In genomic region chr17:59851431-59852375, GRCh38 we compare ENCODE assay signal across 2 cellular contexts.
TF ChIP-seq lines count a peak whose summit lies in the region.

No MANE protein-coding gene starts in this region.

TF ChIP-seq in A549, 52 proteins besides CTCF, POLR2A, EP300 and RAD21 (continues in another document):
- TF ChIP-seq RNF2 (IDR thresholded peaks at IDR 0.05; ENCODE audit: borderline replicate concordance, low read depth) (no peak), TFCP2L1 (CRISPR knock-in tag; IDR thresholded peaks at IDR 0.05) (peak; percentile 90; the same call in 1 of the 2 replicates), ELK1 (IDR thresholded peaks at IDR 0.05; ENCODE audit: low read depth, low read length) (no peak), HEYL (CRISPR knock-in tag; IDR thresholded peaks at IDR 0.05) (peak; percentile 91; the same call in 1 of the 2 replicates), BCL3 (IDR thresholded peaks at IDR 0.05) (no peak), EHMT2 (IDR thresholded peaks at IDR 0.05; ENCODE audit: low read depth) (no peak), ZNF302 (CRISPR knock-in tag; IDR thresholded peaks at IDR 0.05) (peak; percentile 97), NPAS2 (CRISPR knock-in tag; IDR thresholded peaks at IDR 0.05; ENCODE audit: borderline replicate concordance) (peak; percentile 23; the same call in 1 of the 2 replicates), ATOH8 (CRISPR knock-in tag; IDR thresholded peaks at IDR 0.05; ENCODE audit: low read depth) (peak; percentile 99), NFE2L2 (conservative IDR thresholded peaks at IDR 0.05; ENCODE audit: low read length) (no peak), FOSB (CRISPR knock-in tag; IDR thresholded peaks at IDR 0.05) (peak; percentile 95), RCOR1 (IDR thresholded peaks at IDR 0.05; ENCODE audit: low read depth, low read length) (no peak), GATA3 (IDR thresholded peaks at IDR 0.05; ENCODE audit: borderline replicate concordance) (no peak; the same call in 1 of the 2 replicates), FOXS1 (CRISPR knock-in tag; IDR thresholded peaks at IDR 0.05) (peak; percentile 91; the same call in 1 of the 2 replicates), KDM1A (IDR thresholded peaks at IDR 0.05; ENCODE audit: low read depth) (no peak), USF2 (IDR thresholded peaks at IDR 0.05) (no peak), CBX2 (IDR thresholded peaks at IDR 0.05; ENCODE audit: borderline replicate concordance, low read depth) (no peak), CHD4 (IDR thresholded peaks at IDR 0.05; ENCODE audit: borderline replicate concordance) (no peak), RARB (CRISPR knock-in tag; IDR thresholded peaks at IDR 0.05) (peak; percentile 93), MYC (IDR thresholded peaks at IDR 0.05; ENCODE audit: borderline replicate concordance, low read length) (peak; percentile 90), RFX5 (IDR thresholded peaks at IDR 0.05) (no peak), HOXB13 (CRISPR knock-in tag; IDR thresholded peaks at IDR 0.05; ENCODE audit: low read depth) (peak; percentile 99), REST (IDR thresholded peaks at IDR 0.05) (no peak), FOSL2 (IDR thresholded peaks at IDR 0.05) (no peak), FOSL2 (CRISPR knock-in tag; IDR thresholded peaks at IDR 0.05) (peak; percentile 53), ESRRA (IDR thresholded peaks at IDR 0.05; ENCODE audit: borderline replicate concordance, low read length) (0 out of 2 replicates have a peak, but pooled peaks have one; percentile 4), NR3C1 (IDR thresholded peaks at IDR 0.05) (no peak), MAZ (IDR thresholded peaks at IDR 0.05; ENCODE audit: borderline replicate concordance, low read depth, low read length) (no peak), SMC3 (IDR thresholded peaks at IDR 0.05) (no peak), POLR2AphosphoS2 (conservative IDR thresholded peaks at IDR 0.05; ENCODE audit: low read length) (no peak), HOXB5 (CRISPR knock-in tag; IDR thresholded peaks at IDR 0.05) (peak; percentile 96), CEBPB (IDR thresholded peaks at IDR 0.05) (0 out of 4 replicates have a peak, but pooled peaks of 1 of the 2 experiments have one; percentile 4)

TF ChIP-seq in H1, 55 proteins besides CTCF, POLR2A, EP300 and RAD21:
- TF ChIP-seq FOSL1 (IDR thresholded peaks at IDR 0.05; ENCODE audit: insufficient read depth, low read depth, low read length) (no peak), SRF (IDR thresholded peaks at IDR 0.05; ENCODE audit: low read depth, low read length) (no peak), BCL11A (IDR thresholded peaks at IDR 0.05; ENCODE audit: low read depth in 2 of 2, low read length in 2 of 2) (no peak), SUZ12 (IDR thresholded peaks at IDR 0.05; ENCODE audit: low read length) (no peak), JUN (IDR thresholded peaks at IDR 0.05; ENCODE audit: low read depth, low read length) (no peak), ASH2L (IDR thresholded peaks at IDR 0.05; ENCODE audit: low read length) (no peak), CBX5 (IDR thresholded peaks at IDR 0.05; ENCODE audit: low read depth, low read length) (no peak), RFX5 (IDR thresholded peaks at IDR 0.05; ENCODE audit: borderline replicate concordance, low read depth, low read length) (no peak), SIX5 (IDR thresholded peaks at IDR 0.05; ENCODE audit: low read depth, low read length) (no peak), CHD1 (IDR thresholded peaks at IDR 0.05; ENCODE audit: low read depth, low read length) (no peak), CTBP2 (IDR thresholded peaks at IDR 0.05; ENCODE audit: borderline replicate concordance, insufficient read depth, insufficient read length, low read length) (no peak), SAP30 (IDR thresholded peaks at IDR 0.05; ENCODE audit: insufficient read depth, insufficient replicate concordance, low read length) (no peak)
